In genomic region chr7:33038639-33039038, GRCh38 we compare ENCODE assay signal across 10 cellular contexts. TPM values are rescaled to one million over a fixed set of nuclear protein-coding genes. Genes with fewer than 3 reads are reported as not detected.
DNase-seq lines count a peak whose midpoint lies in the region; ATAC-seq and TF ChIP-seq lines count a peak whose summit lies in the region.
"Had no signal": no experiment of that assay in that cellular context is flagged by ENCODE, and none has a peak within 500 bp of the region (broad histone marks: within the 10 kb centered on the region; RNA-seq: fewer than 3 reads in every experiment).

No MANE protein-coding gene starts in this region.

- H3K4me1 Mint-ChIP-seq in CD8-positive, alpha-beta memory T cell = peaks cover 48 to 73% (median 65%) of the 10 kb centered on the region in 3 donors

- CTCF ChIA-PET in CD8-positive, alpha-beta memory T cell (lab: Charles Lee) = interaction anchor here (0.8 to 3.5 kb wide), 2 partner anchors 70 to 192 kb away, joined by 5 to 16 read pairs; partner anchors contain the start of gene RP9

- H3K27ac Mint-ChIP-seq in CD8-positive, alpha-beta memory T cell = peak overlapping the region in 7 of 8 donors; percentile 35 to 92 (median 70)

- no peak for ATAC-seq in HG03280 (IDR thresholded peaks at IDR 0.05; ENCODE audit: unreplicated experiment)

- H3K4me2 ChIP-seq in Loucy (ENCODE audit: low read depth, low read length, poor library complexity, severe bottlenecking) (peak overlapping the region; percentile 81), osteoblast (ENCODE audit: insufficient read depth, low read length) (peak overlapping the region; percentile 85)

- peak overlapping the region; percentile 19 to 87 (median 86) for H3K4me3 Mint-ChIP-seq in CD8-positive, alpha-beta memory T cell

- H3K36me3 Mint-ChIP-seq in CD8-positive, alpha-beta memory T cell = peaks cover 0 to 12% (median 5%) of the 10 kb centered on the region in 3 donors

- H3K9me3 Mint-ChIP-seq in CD8-positive, alpha-beta memory T cell = no peaks in the 10 kb centered on the region

- H3K27ac ChIP-seq in CD8-positive, alpha-beta memory T cell (ENCODE audit: low read depth, low read length) = no peak overlapping the region
- H3K27ac ChIP-seq in duodenal mucosa (ENCODE audit: low read depth, low read length) = no peak overlapping the region
- H3K27ac ChIP-seq in osteoblast (ENCODE audit: low read depth, low read length) = peak overlapping the region; percentile 45

- H3F3A ChIP-seq in Loucy (ENCODE audit: low read depth) = no peaks in the 10 kb centered on the region

- POLR2A ChIA-PET in CD8-positive, alpha-beta memory T cell (lab: Charles Lee) = interaction anchor here (0.6 kb wide), 1 partner anchor 146 kb away, joined by 3 read pairs; no protein-coding TSS in a partner anchor

- no peak for DNase-seq in CD8-positive, alpha-beta memory T cell
- DNase-seq in osteoblast (ENCODE audit: insufficient read length, low spot score, missing footprints) = no peak
- DNase-seq in activated CD4-positive, CD25-positive, alpha-beta regulatory T cell (lab: John Stamatoyannopoulos, UW) = no peak
- DNase-seq in HuH-7.5 (ENCODE audit: low spot score) = no peak
- no peak for DNase-seq in activated gamma-delta T cell treated with Interleukin-2 at 50 U/mL for 16 hours
- DNase-seq: activated CD4-positive, alpha-beta T cell treated with anti-CD3 and anti-CD28 coated beads for 4 hours; NCI-H1092 had no signal

- H3K4me3 ChIP-seq in CD8-positive, alpha-beta memory T cell (ENCODE audit: low read length) = peak overlapping the region; percentile 37
- H3K4me3 ChIP-seq in Loucy (ENCODE audit: low read length, poor library complexity, severe bottlenecking) (peak overlapping the region; percentile 70), duodenal mucosa (ENCODE audit: low read depth in 1 of 2, low read length in 2 of 2) (peak overlapping the region; percentile 63 to 68), osteoblast (ENCODE audit: insufficient read depth, low read length) (peak overlapping the region; percentile 68)

- TF ChIP-seq CTCF in Loucy (conservative IDR thresholded peaks at IDR 0.05; ENCODE audit: low read length) (no peak), osteoblast (IDR thresholded peaks at IDR 0.05; ENCODE audit: extremely low read depth, low read depth, low read length) (no peak)

- H3K9ac ChIP-seq in Loucy (ENCODE audit: low read depth, low read length, poor library complexity, severe bottlenecking) = peak overlapping the region; percentile 55
- peak overlapping the region; percentile 25 to 50 for H3K9ac ChIP-seq in duodenal mucosa (ENCODE audit: low read depth in 1 of 2, low read length in 2 of 2)

- H3K9me3 ChIP-seq in CD8-positive, alpha-beta memory T cell (ENCODE audit: low read length) = no peaks in the 10 kb centered on the region
- H3K9me3 ChIP-seq in Loucy (ENCODE audit: insufficient read depth, low read depth, low read length) = no peaks in the 10 kb centered on the region
- no peaks in the 10 kb centered on the region for H3K9me3 ChIP-seq in duodenal mucosa (ENCODE audit: control insufficient read depth in 1 of 2, low read length in 2 of 2)
- H3K9me3 ChIP-seq in osteoblast (ENCODE audit: low read depth, low read length) = no peaks in the 10 kb centered on the region

- no peaks in the 10 kb centered on the region for H3K27me3 Mint-ChIP-seq in CD8-positive, alpha-beta memory T cell

- H2AFZ ChIP-seq in Loucy (ENCODE audit: low read length) (no peak overlapping the region), osteoblast (ENCODE audit: low read length) (peak overlapping the region; percentile 12)

- H3K79me2 ChIP-seq in Loucy (ENCODE audit: insufficient read depth, low read length) (peaks cover 95% of the 10 kb centered on the region), osteoblast (ENCODE audit: insufficient read depth, low read length) (peaks cover 77% of the 10 kb centered on the region)

- H4K20me1 ChIP-seq in Loucy (ENCODE audit: insufficient read depth, low read length, poor library complexity, severe bottlenecking) = peaks cover 67% of the 10 kb centered on the region
- no peaks in the 10 kb centered on the region for H4K20me1 ChIP-seq in osteoblast (ENCODE audit: insufficient read depth, low read length)

- no peaks in the 10 kb centered on the region for H3K27me3 ChIP-seq in CD8-positive, alpha-beta memory T cell (ENCODE audit: insufficient read depth, low read length, poor library complexity, severe bottlenecking)
- no peaks in the 10 kb centered on the region for H3K27me3 ChIP-seq in Loucy (ENCODE audit: insufficient read depth, low read length, poor library complexity, severe bottlenecking)
- H3K27me3 ChIP-seq in duodenal mucosa (ENCODE audit: control insufficient read depth in 1 of 2, insufficient read depth in 2 of 2, low read length in 2 of 2) = no peaks in the 10 kb centered on the region
- H3K27me3 ChIP-seq in osteoblast (ENCODE audit: insufficient read depth, low read length) = no peaks in the 10 kb centered on the region

- peaks cover 24% of the 10 kb centered on the region for H3K4me1 ChIP-seq in CD8-positive, alpha-beta memory T cell (ENCODE audit: insufficient read depth, low read length)
- peaks cover 38% of the 10 kb centered on the region for H3K4me1 ChIP-seq in Loucy (ENCODE audit: insufficient read depth, low read length, poor library complexity, severe bottlenecking)
- H3K4me1 ChIP-seq in duodenal mucosa (ENCODE audit: control insufficient read depth in 1 of 2, insufficient read depth in 2 of 2, low read length in 2 of 2) = peaks cover 25 to 26% of the 10 kb centered on the region in 2 donors
- peaks cover 26% of the 10 kb centered on the region for H3K4me1 ChIP-seq in osteoblast (ENCODE audit: insufficient read depth, low read length)

- no peaks in the 10 kb centered on the region for H3K9me2 ChIP-seq in Loucy (replicated peaks; ENCODE audit: low read depth, low read length)

- H3K36me3 ChIP-seq in CD8-positive, alpha-beta memory T cell (ENCODE audit: insufficient read depth, low read length) = no peaks in the 10 kb centered on the region
- H3K36me3 ChIP-seq in Loucy (ENCODE audit: insufficient read depth, low read length) (no peaks in the 10 kb centered on the region), duodenal mucosa (ENCODE audit: control insufficient read depth in 1 of 2, insufficient read depth in 2 of 2, low read length in 2 of 2) (peaks cover 0 to 4% of the 10 kb centered on the region in 2 donors), osteoblast (ENCODE audit: insufficient read depth, low read length) (no peaks in the 10 kb centered on the region)

RNA-seq across cellular contexts. Expression of gene NT5C3A, which starts 23.9 kb away (rescaled TPM):
- total RNA-seq in CD8-positive, alpha-beta memory T cell = 10 to 100 TPM; 27.6 to 31.5 TPM
- 54.1 TPM for polyA plus RNA-seq in CD8-positive, alpha-beta memory T cell
- total RNA-seq in osteoblast = 24.2 and 25.0 TPM in 2 replicates
